11 cellular contexts compared by ENCODE assay signal in genomic region chr6:140463312-140463710, GRCh38.
A peak's percentile ranks its signal among the peaks of the same experiment; 100 is the strongest.
DNase-seq lines count a peak whose midpoint lies in the region; ATAC-seq and TF ChIP-seq lines count a peak whose summit lies in the region.
"Had no signal": no experiment of that assay in that cellular context is flagged by ENCODE, and none has a peak within 500 bp of the region (broad histone marks: within the 10 kb centered on the region; RNA-seq: fewer than 3 reads in every experiment).

No MANE protein-coding gene starts in this region.

- H3K4me3 ChIP-seq in mammary epithelial cell (replicated peaks in 1 of 3; ENCODE audit: insufficient read depth in 1 of 3, low read depth in 2 of 3, low read length in 3 of 3): peak overlapping the region in 2 of 3 experiments; percentile 7 to 19
- no peak overlapping the region for H3K4me3 ChIP-seq in lower lobe of right lung
- no peak overlapping the region for H3K4me3 ChIP-seq in subcutaneous abdominal adipose tissue (ENCODE audit: low read depth in 1 of 5, low read length in 5 of 5)
- H3K4me3 ChIP-seq: GM23338 had no signal

- BruUV-seq in mammary epithelial cell (replicated peaks; lab: Mats Ljungman, UMichigan): no TSS peak

- peak overlapping the region; percentile 71 for H2AFZ ChIP-seq in mammary epithelial cell (ENCODE audit: low read depth, low read length)
- H2AFZ ChIP-seq: GM23338 had no signal

- H3K9me3 ChIP-seq in mammary epithelial cell (replicated peaks; ENCODE audit: insufficient read depth, low read length) (no peaks in the 10 kb centered on the region), lower lobe of right lung (no peaks in the 10 kb centered on the region), subcutaneous abdominal adipose tissue (ENCODE audit: control insufficient read depth in 5 of 5, low read length in 5 of 5) (peaks cover 0 to 15% (median 9%) of the 10 kb centered on the region in 5 donors)

- peaks cover 13% of the 10 kb centered on the region for H3K27me3 Mint-ChIP-seq in activated T-helper 17 cell treated with anti-CD3 and anti-CD28 coated beads, Interleukin-2, amount 50 U/mL, for 72 hours

- 18% methylated on average over 2 of the region's 2 CpGs for WGBS in mammary epithelial cell (ENCODE audit: low coverage, missing lambda C conversion rate)

- H3K27ac Mint-ChIP-seq in activated T-helper 17 cell treated with anti-CD3 and anti-CD28 coated beads, Interleukin-2, amount 50 U/mL, for 72 hours: no peak overlapping the region

- in situ Hi-C loops in mammary epithelial cell (cut with MboI; ENCODE audit: low sequenced_read_pairs in 2 of 2): no loop called here

- H4K20me1 ChIP-seq in mammary epithelial cell (ENCODE audit: insufficient read depth, low read length): no peaks in the 10 kb centered on the region

- peak in 1 of 2 donors; percentile 35 for ATAC-seq in lower lobe of right lung
- ATAC-seq in HG03520 (IDR thresholded peaks at IDR 0.05; ENCODE audit: unreplicated experiment): no peak
- no peak for ATAC-seq in GM21723 (IDR thresholded peaks at IDR 0.05; ENCODE audit: unreplicated experiment)
- no peak for ATAC-seq in activated T-helper 17 cell treated with anti-CD3 and anti-CD28 coated beads, Interleukin-2, amount 50 U/mL, for 72 hours (replicated peaks)

- H3K9ac ChIP-seq in mammary epithelial cell (ENCODE audit: insufficient read depth, low read length) (peak overlapping the region; percentile 12), subcutaneous abdominal adipose tissue (ENCODE audit: low read length in 5 of 5) (no peak overlapping the region)

- H3K27me3 ChIP-seq in mammary epithelial cell (ENCODE audit: insufficient read depth, low read length): no peaks in the 10 kb centered on the region
- H3K27me3 ChIP-seq in lower lobe of right lung (ENCODE audit: low read depth): no peaks in the 10 kb centered on the region
- no peaks in the 10 kb centered on the region for H3K27me3 ChIP-seq in subcutaneous abdominal adipose tissue (ENCODE audit: control insufficient read depth in 5 of 5, insufficient read depth in 4 of 5, low read length in 5 of 5)

- H3K79me2 ChIP-seq in mammary epithelial cell (ENCODE audit: insufficient read depth, low read length): no peaks in the 10 kb centered on the region

- CTCF ChIA-PET in mammary epithelial cell (lab: Charles Lee; ENCODE audit: low non-redundant PET): no interaction called here

- H3K36me3 ChIP-seq in mammary epithelial cell (ENCODE audit: insufficient read depth, low read length) (no peaks in the 10 kb centered on the region), lower lobe of right lung (no peaks in the 10 kb centered on the region), subcutaneous abdominal adipose tissue (ENCODE audit: control insufficient read depth in 5 of 5, insufficient read depth in 5 of 5, low read length in 5 of 5) (no peaks in the 10 kb centered on the region)

- intact Hi-C loops in mammary epithelial cell (cut with micrococcal nuclease): loop anchor here (5.0 kb wide), 1 partner anchor 459 kb away; no protein-coding TSS in a partner anchor
- intact Hi-C loops in lower lobe of right lung (cut with DNase I): no loop called here

- H3K4me3 Mint-ChIP-seq in activated T-helper 17 cell treated with anti-CD3 and anti-CD28 coated beads, Interleukin-2, amount 50 U/mL, for 72 hours: no peak overlapping the region
- H3K4me3 Mint-ChIP-seq: GM23338 had no signal

- H3K27ac ChIP-seq in mammary epithelial cell (ENCODE audit: insufficient read depth, low read depth, low read length): peak overlapping the region; percentile 49
- H3K27ac ChIP-seq in lower lobe of right lung: peak overlapping the region; percentile 63
- peak overlapping the region; percentile 96 for H3K27ac ChIP-seq in subcutaneous abdominal adipose tissue (ENCODE audit: low read depth, low read length)

- peaks cover 17% of the 10 kb centered on the region for H3K4me1 ChIP-seq in mammary epithelial cell (ENCODE audit: insufficient read depth, low read length)
- peaks cover 23% of the 10 kb centered on the region for H3K4me1 ChIP-seq in lower lobe of right lung
- H3K4me1 ChIP-seq in subcutaneous abdominal adipose tissue (ENCODE audit: control insufficient read depth in 5 of 5, insufficient read depth in 5 of 5, low read length in 5 of 5): peaks cover 0 to 27% (median 25%) of the 10 kb centered on the region in 5 donors

- no peaks in the 10 kb centered on the region for H3K36me3 Mint-ChIP-seq in activated T-helper 17 cell treated with anti-CD3 and anti-CD28 coated beads, Interleukin-2, amount 50 U/mL, for 72 hours (ENCODE audit: low read depth)

- peak overlapping the region; percentile 75 for H3K4me2 ChIP-seq in mammary epithelial cell (ENCODE audit: insufficient read depth, low read depth, low read length)
- H3K4me2 ChIP-seq: GM23338 had no signal

- DNase-seq in NCI-H146 (lab: John Stamatoyannopoulos, UW) (peak; percentile 47), mammary epithelial cell (no peak), lower lobe of right lung (no peak)
- no peak for DNase-seq in activated effector memory CD4-positive, alpha-beta T cell treated with Interleukin-2 at 50 U/mL for 16 hours
- DNase-seq: NCI-H1436, nucleus accumbens had no signal

- no peaks in the 10 kb centered on the region for H3K9me3 Mint-ChIP-seq in activated T-helper 17 cell treated with anti-CD3 and anti-CD28 coated beads, Interleukin-2, amount 50 U/mL, for 72 hours

- H3K4me1 Mint-ChIP-seq in activated T-helper 17 cell treated with anti-CD3 and anti-CD28 coated beads, Interleukin-2, amount 50 U/mL, for 72 hours: no peaks in the 10 kb centered on the region

- TF ChIP-seq CTCF in mammary epithelial cell (conservative IDR thresholded peaks at IDR 0.05 in 1 of 2, IDR thresholded peaks at IDR 0.05 in 1 of 2; ENCODE audit: extremely low read depth in 1 of 2, insufficient read depth in 1 of 2, low read depth in 1 of 2, low read length in 2 of 2): no peak
- no peak for TF ChIP-seq CTCF in lower lobe of right lung (IDR thresholded peaks at IDR 0.05)

- dilution Hi-C loops in mammary epithelial cell (cut with HindIII; ENCODE audit: low sequenced_read_pairs): no loop called here

Comparison
In these comparisons a context has a peak if more than half of its experiments do, and no peak if none do; other contexts are left out.
1. H3K4me3 ChIP-seq: peak in mammary epithelial cell (2 of 3); none in lower lobe of right lung (single experiment) and subcutaneous abdominal adipose tissue (0 of 5).
2. Peak in every context shown above with its lines, with median percentiles within 50 percentile points of each other: H3K27ac ChIP-seq.